ENCODE assay signal across 1 cellular context in the genomic region with DNA sequence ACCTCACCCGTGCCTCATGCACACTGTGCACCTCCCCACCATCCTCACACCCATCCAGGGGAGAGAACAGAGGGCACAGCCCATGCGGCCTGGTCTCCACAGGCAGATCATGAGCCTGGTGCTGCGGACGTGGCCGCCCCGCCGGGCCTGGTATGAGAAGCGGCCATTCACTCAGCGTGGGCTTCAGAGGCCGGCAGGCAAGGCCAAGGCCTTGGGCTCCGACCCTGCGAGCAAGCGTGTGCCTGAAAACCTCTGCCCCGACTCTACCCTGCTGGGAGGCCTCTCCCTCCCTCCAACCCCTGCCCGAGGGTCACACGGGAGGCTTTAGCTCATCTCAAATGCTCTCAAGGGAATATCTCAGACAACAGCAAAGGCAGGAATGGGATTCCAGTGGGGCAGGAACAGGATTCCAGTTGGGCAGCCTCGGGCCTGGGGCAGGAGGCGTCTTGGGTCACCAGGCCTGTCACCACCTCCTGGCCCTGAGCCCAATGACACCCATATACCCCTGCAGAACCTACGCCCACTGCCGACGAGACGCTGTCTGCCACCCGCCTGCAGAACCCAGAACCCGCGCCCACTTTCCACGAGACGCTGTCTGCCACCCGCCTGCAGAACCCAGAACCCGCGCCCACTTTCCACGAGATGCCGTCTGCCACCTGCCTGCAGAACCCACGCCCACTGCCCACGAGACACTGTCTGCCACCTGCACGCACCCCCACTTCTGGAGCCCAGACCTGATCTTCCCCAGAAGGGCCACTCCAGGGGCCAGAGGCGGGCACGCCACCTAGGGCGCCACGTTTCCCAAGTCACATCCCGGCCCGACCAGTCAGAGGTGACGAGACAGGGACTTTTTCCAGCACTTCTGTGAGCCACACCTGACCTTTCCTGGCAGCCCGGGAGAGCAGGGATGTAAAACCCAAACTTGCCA.
TF ChIP-seq lines count a peak whose summit lies in the region.

No MANE protein-coding gene starts in this region.

TF ChIP-seq in HEK293, 187 proteins besides CTCF, POLR2A, EP300 and RAD21 (continued from another document):
- TF ChIP-seq, protein P1, sequence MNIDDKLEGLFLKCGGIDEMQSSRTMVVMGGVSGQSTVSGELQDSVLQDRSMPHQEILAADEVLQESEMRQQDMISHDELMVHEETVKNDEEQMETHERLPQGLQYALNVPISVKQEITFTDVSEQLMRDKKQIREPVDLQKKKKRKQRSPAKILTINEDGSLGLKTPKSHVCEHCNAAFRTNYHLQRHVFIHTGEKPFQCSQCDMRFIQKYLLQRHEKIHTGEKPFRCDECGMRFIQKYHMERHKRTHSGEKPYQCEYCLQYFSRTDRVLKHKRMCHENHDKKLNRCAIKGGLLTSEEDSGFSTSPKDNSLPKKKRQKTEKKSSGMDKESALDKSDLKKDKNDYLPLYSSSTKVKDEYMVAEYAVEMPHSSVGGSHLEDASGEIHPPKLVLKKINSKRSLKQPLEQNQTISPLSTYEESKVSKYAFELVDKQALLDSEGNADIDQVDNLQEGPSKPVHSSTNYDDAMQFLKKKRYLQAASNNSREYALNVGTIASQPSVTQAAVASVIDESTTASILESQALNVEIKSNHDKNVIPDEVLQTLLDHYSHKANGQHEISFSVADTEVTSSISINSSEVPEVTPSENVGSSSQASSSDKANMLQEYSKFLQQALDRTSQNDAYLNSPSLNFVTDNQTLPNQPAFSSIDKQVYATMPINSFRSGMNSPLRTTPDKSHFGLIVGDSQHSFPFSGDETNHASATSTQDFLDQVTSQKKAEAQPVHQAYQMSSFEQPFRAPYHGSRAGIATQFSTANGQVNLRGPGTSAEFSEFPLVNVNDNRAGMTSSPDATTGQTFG (tag by site-specific recombination; IDR thresholded peaks at IDR 0.05; ENCODE audit: borderline replicate concordance), result no peak
- no peak for TF ChIP-seq ZNF747 (tag by site-specific recombination; IDR thresholded peaks at IDR 0.05)
- TF ChIP-seq, protein P2, sequence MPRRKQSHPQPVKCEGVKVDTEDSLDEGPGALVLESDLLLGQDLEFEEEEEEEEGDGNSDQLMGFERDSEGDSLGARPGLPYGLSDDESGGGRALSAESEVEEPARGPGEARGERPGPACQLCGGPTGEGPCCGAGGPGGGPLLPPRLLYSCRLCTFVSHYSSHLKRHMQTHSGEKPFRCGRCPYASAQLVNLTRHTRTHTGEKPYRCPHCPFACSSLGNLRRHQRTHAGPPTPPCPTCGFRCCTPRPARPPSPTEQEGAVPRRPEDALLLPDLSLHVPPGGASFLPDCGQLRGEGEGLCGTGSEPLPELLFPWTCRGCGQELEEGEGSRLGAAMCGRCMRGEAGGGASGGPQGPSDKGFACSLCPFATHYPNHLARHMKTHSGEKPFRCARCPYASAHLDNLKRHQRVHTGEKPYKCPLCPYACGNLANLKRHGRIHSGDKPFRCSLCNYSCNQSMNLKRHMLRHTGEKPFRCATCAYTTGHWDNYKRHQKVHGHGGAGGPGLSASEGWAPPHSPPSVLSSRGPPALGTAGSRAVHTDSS (tag by site-specific recombination; IDR thresholded peaks at IDR 0.05), result no peak
- TF ChIP-seq, protein P3, sequence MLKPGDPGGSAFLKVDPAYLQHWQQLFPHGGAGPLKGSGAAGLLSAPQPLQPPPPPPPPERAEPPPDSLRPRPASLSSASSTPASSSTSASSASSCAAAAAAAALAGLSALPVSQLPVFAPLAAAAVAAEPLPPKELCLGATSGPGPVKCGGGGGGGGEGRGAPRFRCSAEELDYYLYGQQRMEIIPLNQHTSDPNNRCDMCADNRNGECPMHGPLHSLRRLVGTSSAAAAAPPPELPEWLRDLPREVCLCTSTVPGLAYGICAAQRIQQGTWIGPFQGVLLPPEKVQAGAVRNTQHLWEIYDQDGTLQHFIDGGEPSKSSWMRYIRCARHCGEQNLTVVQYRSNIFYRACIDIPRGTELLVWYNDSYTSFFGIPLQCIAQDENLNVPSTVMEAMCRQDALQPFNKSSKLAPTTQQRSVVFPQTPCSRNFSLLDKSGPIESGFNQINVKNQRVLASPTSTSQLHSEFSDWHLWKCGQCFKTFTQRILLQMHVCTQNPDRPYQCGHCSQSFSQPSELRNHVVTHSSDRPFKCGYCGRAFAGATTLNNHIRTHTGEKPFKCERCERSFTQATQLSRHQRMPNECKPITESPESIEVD (tag by site-specific recombination; IDR thresholded peaks at IDR 0.05), result no peak
- TF ChIP-seq ZNF274 (IDR thresholded peaks at IDR 0.05; ENCODE audit: low read length), result no peak
- TF ChIP-seq ZNF274 (tag by site-specific recombination; IDR thresholded peaks at IDR 0.05; ENCODE audit: borderline replicate concordance), result no peak
- TF ChIP-seq, protein P4, sequence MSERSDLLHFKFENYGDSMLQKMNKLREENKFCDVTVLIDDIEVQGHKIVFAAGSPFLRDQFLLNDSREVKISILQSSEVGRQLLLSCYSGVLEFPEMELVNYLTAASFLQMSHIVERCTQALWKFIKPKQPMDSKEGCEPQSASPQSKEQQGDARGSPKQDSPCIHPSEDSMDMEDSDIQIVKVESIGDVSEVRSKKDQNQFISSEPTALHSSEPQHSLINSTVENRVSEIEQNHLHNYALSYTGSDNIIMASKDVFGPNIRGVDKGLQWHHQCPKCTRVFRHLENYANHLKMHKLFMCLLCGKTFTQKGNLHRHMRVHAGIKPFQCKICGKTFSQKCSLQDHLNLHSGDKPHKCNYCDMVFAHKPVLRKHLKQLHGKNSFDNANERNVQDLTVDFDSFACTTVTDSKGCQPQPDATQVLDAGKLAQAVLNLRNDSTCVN (tag by site-specific recombination; optimal IDR thresholded peaks at IDR 0.05), result no peak
- no peak for TF ChIP-seq ZNF169 (tag by site-specific recombination; IDR thresholded peaks at IDR 0.05)
- TF ChIP-seq GLIS1 (tag by site-specific recombination; IDR thresholded peaks at IDR 0.05), result peak; percentile 41; the same call in 1 of the 2 replicates
- TF ChIP-seq ZBTB1 (tag by site-specific recombination; IDR thresholded peaks at IDR 0.05), result no peak
- no peak for TF ChIP-seq ZNF530 (tag by site-specific recombination; IDR thresholded peaks at IDR 0.05; ENCODE audit: low read depth)
- TF ChIP-seq ZNF514 (tag by site-specific recombination; IDR thresholded peaks at IDR 0.05), result no peak
- TF ChIP-seq MEIS1 (CRISPR knock-in tag; IDR thresholded peaks at IDR 0.05; ENCODE audit: borderline replicate concordance), result no peak
- 0 out of 2 replicates have a peak, but pooled peaks have one; percentile 13 for TF ChIP-seq KLF8 (tag by site-specific recombination; IDR thresholded peaks at IDR 0.05)
- no peak for TF ChIP-seq ZNF248 (tag by site-specific recombination; IDR thresholded peaks at IDR 0.05)
- no peak for TF ChIP-seq ZNF777 (tag by site-specific recombination; IDR thresholded peaks at IDR 0.05; ENCODE audit: borderline replicate concordance)
- TF ChIP-seq, protein P5, sequence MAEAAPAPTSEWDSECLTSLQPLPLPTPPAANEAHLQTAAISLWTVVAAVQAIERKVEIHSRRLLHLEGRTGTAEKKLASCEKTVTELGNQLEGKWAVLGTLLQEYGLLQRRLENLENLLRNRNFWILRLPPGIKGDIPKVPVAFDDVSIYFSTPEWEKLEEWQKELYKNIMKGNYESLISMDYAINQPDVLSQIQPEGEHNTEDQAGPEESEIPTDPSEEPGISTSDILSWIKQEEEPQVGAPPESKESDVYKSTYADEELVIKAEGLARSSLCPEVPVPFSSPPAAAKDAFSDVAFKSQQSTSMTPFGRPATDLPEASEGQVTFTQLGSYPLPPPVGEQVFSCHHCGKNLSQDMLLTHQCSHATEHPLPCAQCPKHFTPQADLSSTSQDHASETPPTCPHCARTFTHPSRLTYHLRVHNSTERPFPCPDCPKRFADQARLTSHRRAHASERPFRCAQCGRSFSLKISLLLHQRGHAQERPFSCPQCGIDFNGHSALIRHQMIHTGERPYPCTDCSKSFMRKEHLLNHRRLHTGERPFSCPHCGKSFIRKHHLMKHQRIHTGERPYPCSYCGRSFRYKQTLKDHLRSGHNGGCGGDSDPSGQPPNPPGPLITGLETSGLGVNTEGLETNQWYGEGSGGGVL (tag by site-specific recombination; IDR thresholded peaks at IDR 0.05), result no peak
- TF ChIP-seq, protein P6, sequence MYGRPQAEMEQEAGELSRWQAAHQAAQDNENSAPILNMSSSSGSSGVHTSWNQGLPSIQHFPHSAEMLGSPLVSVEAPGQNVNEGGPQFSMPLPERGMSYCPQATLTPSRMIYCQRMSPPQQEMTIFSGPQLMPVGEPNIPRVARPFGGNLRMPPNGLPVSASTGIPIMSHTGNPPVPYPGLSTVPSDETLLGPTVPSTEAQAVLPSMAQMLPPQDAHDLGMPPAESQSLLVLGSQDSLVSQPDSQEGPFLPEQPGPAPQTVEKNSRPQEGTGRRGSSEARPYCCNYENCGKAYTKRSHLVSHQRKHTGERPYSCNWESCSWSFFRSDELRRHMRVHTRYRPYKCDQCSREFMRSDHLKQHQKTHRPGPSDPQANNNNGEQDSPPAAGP (tag by site-specific recombination; IDR thresholded peaks at IDR 0.05), result peak; percentile 61; the same call in 1 of the 2 replicates
- TF ChIP-seq ZIC2 (tag by site-specific recombination; IDR thresholded peaks at IDR 0.05), result peak; percentile 20; the same call in 1 of the 2 replicates
- peak; percentile 74 for TF ChIP-seq WT1 (tag by site-specific recombination; IDR thresholded peaks at IDR 0.05)
- TF ChIP-seq ZNF184 (tag by site-specific recombination; IDR thresholded peaks at IDR 0.05), result no peak
- TF ChIP-seq ZBTB20 (tag by site-specific recombination; IDR thresholded peaks at IDR 0.05), result no peak
- no peak for TF ChIP-seq KLF10 (tag by site-specific recombination; IDR thresholded peaks at IDR 0.05)
- TF ChIP-seq MZF1 (tag by site-specific recombination; IDR thresholded peaks at IDR 0.05; ENCODE audit: borderline replicate concordance), result no peak
- TF ChIP-seq SCRT1 (tag by site-specific recombination; IDR thresholded peaks at IDR 0.05; ENCODE audit: borderline replicate concordance), result no peak
- TF ChIP-seq ZNF157 (tag by site-specific recombination; IDR thresholded peaks at IDR 0.05), result no peak
